In the genomic region with DNA sequence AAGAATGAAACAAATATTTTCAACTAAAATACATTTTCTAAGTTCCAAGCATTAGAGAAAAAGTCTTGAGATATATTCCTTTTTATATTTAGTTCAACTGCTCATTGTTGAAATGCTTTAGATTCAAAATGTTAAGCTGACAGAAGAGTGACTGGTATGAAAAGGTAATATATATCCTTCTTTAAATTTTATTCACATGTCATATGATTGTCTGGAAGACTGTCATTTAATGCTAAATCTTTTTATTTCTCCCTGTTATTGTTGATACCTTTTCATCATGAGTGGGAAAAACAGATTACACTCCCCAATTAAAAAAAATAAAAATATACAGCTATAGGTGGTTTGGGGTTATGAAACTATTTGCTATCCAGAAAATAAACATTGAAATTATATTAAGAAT, we compare ENCODE assay signal across 3 cellular contexts.
"Had no signal": no experiment of that assay in that cellular context is flagged by ENCODE, and none has a peak within 500 bp of the region (broad histone marks: within the 10 kb centered on the region; RNA-seq: fewer than 3 reads in every experiment).

No MANE protein-coding gene starts in this region.

- DNase-seq: GDM1, GF-D8 had no signal

- H3K4me3 ChIP-seq: GM12878 had no signal
